Comparison of ENCODE assay signal across 22 cellular contexts in genomic region chr2:16135196-16135912, GRCh38.
"Had no signal": no experiment of that assay in that cellular context is flagged by ENCODE, and none has a peak within 500 bp of the region (broad histone marks: within the 10 kb centered on the region; RNA-seq: fewer than 3 reads in every experiment).

No MANE protein-coding gene starts in this region.

- H3K4me1 ChIP-seq: gastroesophageal sphincter, sigmoid colon, vagina had no signal

- H3K36me3 ChIP-seq: esophagus squamous epithelium, gastroesophageal sphincter, sigmoid colon, thoracic aorta, vagina had no signal

- H3K27me3 Mint-ChIP-seq: activated naive CD8-positive, alpha-beta T cell treated with anti-CD3 and anti-CD28 coated beads for 36 hours; naive thymus-derived CD4-positive, alpha-beta T cell; type B pancreatic cell had no signal

- DNase-seq: activated CD4-positive, CD25-positive, alpha-beta regulatory T cell treated with anti-CD3 and anti-CD28 coated beads, Interleukin-2, amount 50 U/mL, for 72 hours; activated CD8-positive, alpha-beta memory T cell treated with anti-CD3 and anti-CD28 coated beads for 24 hours; activated CD8-positive, alpha-beta memory T cell treated with anti-CD3 and anti-CD28 coated beads, Interleukin-2, amount 50 U/mL, for 4 hours; activated naive CD8-positive, alpha-beta T cell treated with anti-CD3 and anti-CD28 coated beads for 36 hours; activated T-cell treated with anti-CD3 and anti-CD28 coated beads, Interleukin-2, amount 50 U/mL, for 24 hours; cortex of kidney; esophagus squamous epithelium; hypothalamus; left colon; naive thymus-derived CD4-positive, alpha-beta T cell; sigmoid colon; stimulated activated CD4-positive, alpha-beta T cell treated with anti-CD3 and anti-CD28 coated beads, Interleukin-2, amount 100 ng/mL, for 48 hours; stimulated activated CD8-positive, alpha-beta memory T cell treated with anti-CD3 and anti-CD28 coated beads, Interleukin-4, amount 100 ng/mL, for 48 hours; stimulated activated naive CD4-positive, alpha-beta T cell had no signal

- H3K27me3 ChIP-seq: esophagus squamous epithelium, gastroesophageal sphincter, sigmoid colon, vagina had no signal

- H3K27ac Mint-ChIP-seq: activated naive CD8-positive, alpha-beta T cell treated with anti-CD3 and anti-CD28 coated beads for 36 hours; activated T-cell treated with anti-CD3 and anti-CD28 coated beads, Interleukin-2, amount 50 U/mL, for 24 hours; activated T-helper 17 cell treated with anti-CD3 and anti-CD28 coated beads, Interleukin-2, amount 50 U/mL, for 72 hours; naive thymus-derived CD4-positive, alpha-beta T cell; T-helper 2 cell treated with Interferon-gamma antibody and Interleukin-4, amounts not matched to agents 5 μg/mL and 100 μg/mL, for 36 hours; type B pancreatic cell had no signal

- H3K27ac ChIP-seq: esophagus squamous epithelium, gastroesophageal sphincter, sigmoid colon, thoracic aorta, vagina, VCaP had no signal

- H3K4me3 Mint-ChIP-seq: activated naive CD8-positive, alpha-beta T cell treated with anti-CD3 and anti-CD28 coated beads for 36 hours; activated T-cell treated with anti-CD3 and anti-CD28 coated beads, Interleukin-2, amount 50 U/mL, for 24 hours; activated T-helper 17 cell treated with anti-CD3 and anti-CD28 coated beads, Interleukin-2, amount 50 U/mL, for 72 hours; naive thymus-derived CD4-positive, alpha-beta T cell; neural crest cell; T-helper 2 cell treated with Interferon-gamma antibody and Interleukin-4, amounts not matched to agents 5 μg/mL and 100 μg/mL, for 36 hours; type B pancreatic cell had no signal

- ATAC-seq: activated T-helper 17 cell treated with anti-CD3 and anti-CD28 coated beads, Interleukin-2, amount 50 U/mL, for 72 hours; gastroesophageal sphincter; left colon; naive thymus-derived CD4-positive, alpha-beta T cell had no signal

- H3K9me3 ChIP-seq: esophagus squamous epithelium, gastroesophageal sphincter, sigmoid colon, thoracic aorta, vagina had no signal

- H3K36me3 Mint-ChIP-seq: activated naive CD8-positive, alpha-beta T cell treated with anti-CD3 and anti-CD28 coated beads for 36 hours; naive thymus-derived CD4-positive, alpha-beta T cell; type B pancreatic cell had no signal

- H3K4me3 ChIP-seq: esophagus squamous epithelium, gastroesophageal sphincter, sigmoid colon, thoracic aorta, vagina had no signal

- H3K4me1 Mint-ChIP-seq: activated naive CD8-positive, alpha-beta T cell treated with anti-CD3 and anti-CD28 coated beads for 36 hours; activated T-helper 17 cell treated with anti-CD3 and anti-CD28 coated beads, Interleukin-2, amount 50 U/mL, for 72 hours; naive thymus-derived CD4-positive, alpha-beta T cell had no signal

- H3K9me3 Mint-ChIP-seq: activated naive CD8-positive, alpha-beta T cell treated with anti-CD3 and anti-CD28 coated beads for 36 hours; activated T-cell treated with anti-CD3 and anti-CD28 coated beads, Interleukin-2, amount 50 U/mL, for 24 hours; T-helper 2 cell treated with Interferon-gamma antibody and Interleukin-4, amounts not matched to agents 5 μg/mL and 100 μg/mL, for 36 hours had no signal
